8 cellular contexts compared by ENCODE assay signal in genomic region chr15:74431645-74432044, GRCh38. TPM values are rescaled to one million over a fixed set of nuclear protein-coding genes. Genes with fewer than 3 reads are reported as not detected.
A peak's percentile ranks its signal among the peaks of the same experiment; 100 is the strongest.
DNase-seq lines count a peak whose midpoint lies in the region; ATAC-seq, FAIRE-seq and TF ChIP-seq lines count a peak whose summit lies in the region.
"Had no signal": no experiment of that assay in that cellular context is flagged by ENCODE, and none has a peak within 500 bp of the region (broad histone marks: within the 10 kb centered on the region; RNA-seq: fewer than 3 reads in every experiment).

No MANE protein-coding gene starts in this region.

- POLR2A ChIA-PET in WTC11 (lab: Charles Lee), result interaction anchor here (0.5 kb wide), 1 partner anchor 130 kb away, joined by 3 read pairs; no protein-coding TSS in a partner anchor

- H3K9me3 ChIP-seq in esophagus (ENCODE audit: control insufficient read depth in 2 of 2, insufficient read depth in 1 of 2, low read depth in 1 of 2, low read length in 1 of 2), result no peaks in the 10 kb centered on the region

- DNase-seq in GM12891 (ENCODE audit: insufficient read length, low spot score), result no peak
- no peak for DNase-seq in WTC11 (ENCODE audit: low spot score)
- DNase-seq in stimulated activated CD4-positive, alpha-beta T cell treated with anti-CD3 and anti-CD28 coated beads, Interleukin-2, amount 100 ng/mL, for 24 hours, result peak; percentile 43 to 50
- DNase-seq: HCEC 1CT had no signal

- ATAC-seq in WTC11 (no peak), HG03108 (IDR thresholded peaks at IDR 0.05; ENCODE audit: unreplicated experiment) (no peak), GM19397 (IDR thresholded peaks at IDR 0.05; ENCODE audit: unreplicated experiment) (no peak), GM21825 (IDR thresholded peaks at IDR 0.05; ENCODE audit: unreplicated experiment) (no peak)

- whole genome bisulfite sequencing in esophagus, 2 donors, result 78 to 79% methylated on average over 8 of the region's 8 CpGs

- no peak for TF ChIP-seq CTCF in WTC11 (IDR thresholded peaks at IDR 0.05)

- H3K4me1 Mint-ChIP-seq in WTC11, result peaks cover 47% of the 10 kb centered on the region

- H3K27me3 ChIP-seq in esophagus (ENCODE audit: control insufficient read depth in 1 of 2, insufficient read depth in 2 of 2, low read length in 2 of 2), result peaks cover 0 to 5% of the 10 kb centered on the region in 2 donors

- H3K4me3 ChIP-seq in esophagus (ENCODE audit: low read depth in 1 of 2, low read length in 2 of 2), result peak overlapping the region; percentile 19 to 67

- CTCF ChIA-PET in WTC11 (lab: Charles Lee), result interaction anchor here (0.6 to 5.6 kb wide), 6 partner anchors 22 to 1390 kb away, joined by 3 to 29 read pairs (median 3); no protein-coding TSS in a partner anchor

- peaks cover 32% of the 10 kb centered on the region for H3K27me3 Mint-ChIP-seq in WTC11 (ENCODE audit: low read depth)

- FAIRE-seq in GM12891 (lab: Jason Lieb, UNC), result peak; percentile 50

- no peak for TF ChIP-seq POLR2A in GM12891 (IDR thresholded peaks at IDR 0.05; ENCODE audit: low read depth, low read length)

- H3K36me3 ChIP-seq in esophagus (ENCODE audit: control insufficient read depth in 2 of 2, insufficient read depth in 2 of 2, low read length in 1 of 2), result no peaks in the 10 kb centered on the region

- no peak overlapping the region for H3K27ac Mint-ChIP-seq in WTC11

- H3K27ac ChIP-seq in esophagus (ENCODE audit: low read depth in 2 of 2, low read length in 1 of 2), result no peak overlapping the region

- H3K36me3 Mint-ChIP-seq in WTC11, result no peaks in the 10 kb centered on the region

- H3K4me1 ChIP-seq in esophagus (ENCODE audit: control insufficient read depth in 2 of 2, insufficient read depth in 2 of 2, low read length in 1 of 2), result peaks cover 5% of the 10 kb centered on the region in 2 donors

- no peaks in the 10 kb centered on the region for H3K9me3 Mint-ChIP-seq in WTC11

- H3K4me3 Mint-ChIP-seq in WTC11, result peak overlapping the region; percentile 69

TF ChIP-seq in GM12891, 5 proteins besides CTCF, POLR2A, EP300 and RAD21:
- TF ChIP-seq POLR2AphosphoS5 (IDR thresholded peaks at IDR 0.05; ENCODE audit: low read depth, low read length), result no peak
- TF ChIP-seq PAX5 (IDR thresholded peaks at IDR 0.05; ENCODE audit: insufficient read depth, low read length, severe bottlenecking), result no peak
- TF ChIP-seq TAF1 (IDR thresholded peaks at IDR 0.05; ENCODE audit: low read depth, low read length), result no peak
- no peak for TF ChIP-seq POU2F2 (IDR thresholded peaks at IDR 0.05; ENCODE audit: low read depth, low read length)
- TF ChIP-seq SPI1 (IDR thresholded peaks at IDR 0.05; ENCODE audit: low read depth, low read length), result no peak

TF ChIP-seq in WTC11, 78 proteins besides CTCF, POLR2A, EP300 and RAD21:
- TF ChIP-seq ETV6 (CRISPR knock-in tag; IDR thresholded peaks at IDR 0.05) (no peak), NFE2L1 (CRISPR knock-in tag; IDR thresholded peaks at IDR 0.05) (no peak), E2F5 (CRISPR knock-in tag; IDR thresholded peaks at IDR 0.05) (no peak), FOXP1 (CRISPR knock-in tag; IDR thresholded peaks at IDR 0.05; ENCODE audit: borderline replicate concordance) (no peak), NFYB (CRISPR knock-in tag; conservative IDR thresholded peaks at IDR 0.05; ENCODE audit: low read depth) (no peak), NR3C1 (CRISPR knock-in tag; conservative IDR thresholded peaks at IDR 0.05; ENCODE audit: low read depth) (no peak), OVOL2 (CRISPR knock-in tag; IDR thresholded peaks at IDR 0.05; ENCODE audit: borderline replicate concordance) (no peak), TEAD4 (CRISPR knock-in tag; IDR thresholded peaks at IDR 0.05) (no peak), ESRRA (CRISPR knock-in tag; IDR thresholded peaks at IDR 0.05; ENCODE audit: borderline replicate concordance) (no peak), SMAD3 (CRISPR knock-in tag; IDR thresholded peaks at IDR 0.05; ENCODE audit: borderline replicate concordance) (no peak), USF1 (CRISPR knock-in tag; IDR thresholded peaks at IDR 0.05) (no peak), FOXJ3 (CRISPR knock-in tag; IDR thresholded peaks at IDR 0.05; ENCODE audit: borderline replicate concordance) (no peak), ZNF416 (CRISPR knock-in tag; IDR thresholded peaks at IDR 0.05) (no peak), ZNF423 (CRISPR knock-in tag; IDR thresholded peaks at IDR 0.05) (no peak), ZNF263 (CRISPR knock-in tag; IDR thresholded peaks at IDR 0.05; ENCODE audit: low read depth) (no peak), IRF1 (CRISPR knock-in tag; IDR thresholded peaks at IDR 0.05) (no peak), KAT7 (CRISPR knock-in tag; IDR thresholded peaks at IDR 0.05; ENCODE audit: borderline replicate concordance) (no peak), ZNF232 (CRISPR knock-in tag; IDR thresholded peaks at IDR 0.05) (no peak), MLX (CRISPR knock-in tag; IDR thresholded peaks at IDR 0.05) (no peak)
- TF ChIP-seq, protein P1, sequence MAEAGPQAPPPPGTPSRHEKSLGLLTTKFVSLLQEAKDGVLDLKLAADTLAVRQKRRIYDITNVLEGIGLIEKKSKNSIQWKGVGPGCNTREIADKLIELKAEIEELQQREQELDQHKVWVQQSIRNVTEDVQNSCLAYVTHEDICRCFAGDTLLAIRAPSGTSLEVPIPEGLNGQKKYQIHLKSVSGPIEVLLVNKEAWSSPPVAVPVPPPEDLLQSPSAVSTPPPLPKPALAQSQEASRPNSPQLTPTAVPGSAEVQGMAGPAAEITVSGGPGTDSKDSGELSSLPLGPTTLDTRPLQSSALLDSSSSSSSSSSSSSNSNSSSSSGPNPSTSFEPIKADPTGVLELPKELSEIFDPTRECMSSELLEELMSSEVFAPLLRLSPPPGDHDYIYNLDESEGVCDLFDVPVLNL (CRISPR knock-in tag; IDR thresholded peaks at IDR 0.05; ENCODE audit: borderline replicate concordance, low read depth), result no peak

RNA-seq across cellular contexts. Expression of gene SEMA7A, which starts 2.1 kb away (rescaled TPM):
- polyA plus RNA-seq in GM12891 (2012; ENCODE audit: low read depth, missing spikeins), result 51.0 TPM
- total RNA-seq in WTC11 (2021), result 13.7 to 17.9 TPM (median 14.2 TPM) in 3 replicates
- 1 to 10 TPM; 2.2 to 9.6 TPM for polyA plus RNA-seq in esophagus

RNA-seq across cellular contexts. Expression of gene UBL7, which starts 29.3 kb away (rescaled TPM):
- 105 TPM for polyA plus RNA-seq in GM12891 (2012; ENCODE audit: low read depth, missing spikeins)
- 62.1 to 70.1 TPM (median 70.1 TPM) in 3 replicates for total RNA-seq in WTC11 (2021)
- 10 to 100 TPM; 19.0 to 30.0 TPM for polyA plus RNA-seq in esophagus

Comparison
In these comparisons a context has a peak if more than half of its experiments do, and no peak if none do; other contexts are left out.
1. DNase-seq: peak in stimulated activated CD4-positive, alpha-beta T cell treated with anti-CD3 and anti-CD28 coated beads, Interleukin-2, amount 100 ng/mL, for 24 hours (2 of 2); none in GM12891 (single experiment) and WTC11 (single experiment).